10 cellular contexts compared by ENCODE assay signal in genomic region chr12:132194056-132194455, GRCh38. TPM values are rescaled to one million over a fixed set of nuclear protein-coding genes. Genes with fewer than 3 reads are reported as not detected.
A peak's percentile ranks its signal among the peaks of the same experiment; 100 is the strongest.
DNase-seq lines count a peak whose midpoint lies in the region; ATAC-seq and TF ChIP-seq lines count a peak whose summit lies in the region.
"Had no signal": no experiment of that assay in that cellular context is flagged by ENCODE, and none has a peak within 500 bp of the region (broad histone marks: within the 10 kb centered on the region; RNA-seq: fewer than 3 reads in every experiment).

No MANE protein-coding gene starts in this region.

- no peak overlapping the region for H3K27ac ChIP-seq in HEK293 (ENCODE audit: extremely low read depth, low read depth, low read length)
- no peak overlapping the region for H3K27ac ChIP-seq in liver (ENCODE audit: low read depth in 1 of 2, low read length in 2 of 2)
- H3K27ac ChIP-seq in gastroesophageal sphincter = no peak overlapping the region

- H3K4me1 ChIP-seq in HEK293 (ENCODE audit: control insufficient read depth, insufficient read depth, low read length) = peaks cover 9% of the 10 kb centered on the region
- peaks cover 7 to 15% (median 7%) of the 10 kb centered on the region in 4 donors for H3K4me1 ChIP-seq in liver (ENCODE audit: control insufficient read depth in 4 of 4, insufficient read depth in 4 of 4, low read length in 3 of 4)
- H3K4me1 ChIP-seq in gastroesophageal sphincter = peaks cover 0 to 20% (median 7%) of the 10 kb centered on the region in 3 donors

- TF ChIP-seq RAD21 in liver (IDR thresholded peaks at IDR 0.05) = no peak

- whole genome bisulfite sequencing in liver = 52% methylated on average over 10 of the region's 10 CpGs
- 36% methylated on average over 2 of the region's 10 CpGs; no CpG with 5 or more reads in 1 of the 2 donors for WGBS in gastroesophageal sphincter (ENCODE audit: low coverage in 1 of 2), 2 donors

- H3K27ac Mint-ChIP-seq in WTC11 = no peak overlapping the region
- H3K27ac Mint-ChIP-seq: natural killer cell treated with Interleukin-12 subunit alpha and Interleukin-12 subunit beta and Interleukin-15 and Interleukin-18, amount 100 ng/mL, for 72 hours had no signal

- no peak for TF ChIP-seq CTCF in HEK293 (tag by site-specific recombination; IDR thresholded peaks at IDR 0.05)
- peak; percentile 79 for TF ChIP-seq CTCF in WTC11 (IDR thresholded peaks at IDR 0.05)
- peak; percentile 7 for TF ChIP-seq CTCF in liver (IDR thresholded peaks at IDR 0.05; ENCODE audit: low read depth, low read length, missing input control)
- no peak for TF ChIP-seq CTCF in gastroesophageal sphincter (IDR thresholded peaks at IDR 0.05)

- H3K36me3 Mint-ChIP-seq in WTC11 = peaks cover 10% of the 10 kb centered on the region
- H3K36me3 Mint-ChIP-seq: natural killer cell treated with Interleukin-12 subunit alpha and Interleukin-12 subunit beta and Interleukin-15 and Interleukin-18, amount 100 ng/mL, for 72 hours had no signal

- H3K9ac ChIP-seq in liver (ENCODE audit: low read depth in 1 of 2, low read length in 2 of 2) = no peak overlapping the region

- peaks cover 14% of the 10 kb centered on the region for H3K9me3 Mint-ChIP-seq in WTC11

- H3K27me3 ChIP-seq in liver (ENCODE audit: control insufficient read depth in 4 of 4, insufficient read depth in 4 of 4, low read length in 3 of 4) (no peaks in the 10 kb centered on the region), gastroesophageal sphincter (no peaks in the 10 kb centered on the region)

- peaks cover 57% of the 10 kb centered on the region for H3K27me3 Mint-ChIP-seq in WTC11 (ENCODE audit: low read depth)

- H3K36me3 ChIP-seq in HEK293 (ENCODE audit: control insufficient read depth in 2 of 2, insufficient read depth in 1 of 2, low read length in 2 of 2) = no peaks in the 10 kb centered on the region
- no peaks in the 10 kb centered on the region for H3K36me3 ChIP-seq in liver (ENCODE audit: control insufficient read depth in 4 of 4, insufficient read depth in 3 of 4, low read depth in 1 of 4, low read length in 3 of 4)
- no peaks in the 10 kb centered on the region for H3K36me3 ChIP-seq in gastroesophageal sphincter

- CTCF ChIA-PET in HEK293 (lab: Yijun Ruan, JAX) (interaction anchor here (0.6 to 1.8 kb wide), 10 partner anchors 10 to 220 kb away, joined by 3 to 7 read pairs (median 4); no protein-coding TSS in a partner anchor), WTC11 (lab: Charles Lee) (interaction anchor here (0.6 to 1.7 kb wide), 16 partner anchors 11 to 135 kb away, joined by 3 to 22 read pairs (median 4); partner anchors contain the start of gene GALNT9)

- no peak overlapping the region for H3K4me3 ChIP-seq in HEK293 (ENCODE audit: low read depth, low read length)
- H3K4me3 ChIP-seq in liver (ENCODE audit: low read depth in 1 of 3, low read length in 3 of 3) = no peak overlapping the region
- H3K4me3 ChIP-seq in gastroesophageal sphincter = no peak overlapping the region

- no peak for TF ChIP-seq POLR2A in gastroesophageal sphincter (IDR thresholded peaks at IDR 0.05)

- H3K4me3 Mint-ChIP-seq in WTC11 = no peak overlapping the region
- H3K4me3 Mint-ChIP-seq: natural killer cell treated with Interleukin-12 subunit alpha and Interleukin-12 subunit beta and Interleukin-15 and Interleukin-18, amount 100 ng/mL, for 72 hours had no signal

- POLR2A ChIA-PET in HEK293 (lab: Yijun Ruan, JAX) = no interaction called here
- POLR2A ChIA-PET in WTC11 (lab: Charles Lee) = no interaction called here

- H3K9me3 ChIP-seq in HEK293 (ENCODE audit: control insufficient read depth, insufficient read depth, low read depth, low read length) (no peaks in the 10 kb centered on the region), liver (ENCODE audit: control insufficient read depth in 4 of 4, low read length in 3 of 4) (peaks cover 0 to 9% (median 7%) of the 10 kb centered on the region in 4 donors), gastroesophageal sphincter (peaks cover 0 to 13% (median 0%) of the 10 kb centered on the region in 3 donors)

- TF ChIP-seq EP300 in gastroesophageal sphincter (IDR thresholded peaks at IDR 0.05) = no peak

- ATAC-seq in WTC11 = no peak
- no peak for ATAC-seq in gastroesophageal sphincter
- ATAC-seq in GM21786 (IDR thresholded peaks at IDR 0.05; ENCODE audit: unreplicated experiment) = no peak
- ATAC-seq: natural killer cell treated with Interleukin-12 subunit alpha and Interleukin-12 subunit beta and Interleukin-15 and Interleukin-18, amount 100 ng/mL, for 72 hours had no signal

- peaks cover 3% of the 10 kb centered on the region for H3K4me1 Mint-ChIP-seq in WTC11

- DNase-seq in DMS 273 (lab: John Stamatoyannopoulos, UW; ENCODE audit: unreplicated experiment) (peak; percentile 15), DMS 273 treated with DMSO at 0.1 percent for 48 hours (lab: John Stamatoyannopoulos, UW) (no peak), WTC11 (ENCODE audit: low spot score) (peak; percentile 61), NCI-H226 (no peak)
- DNase-seq: NCI-H1436 treated with DMSO at 0.1 percent for 48 hours had no signal

TF ChIP-seq in HEK293, 187 proteins besides CTCF, POLR2A, EP300 and RAD21:
- TF ChIP-seq KLF1 (tag by site-specific recombination; IDR thresholded peaks at IDR 0.05) (peak; percentile 72), SETDB1 (IDR thresholded peaks at IDR 0.05; ENCODE audit: insufficient read length, low read length) (peak; percentile 92), ZNF549 (tag by site-specific recombination; IDR thresholded peaks at IDR 0.05) (no peak), TRIM28 (IDR thresholded peaks at IDR 0.05; ENCODE audit: borderline replicate concordance, low read length) (peak; percentile 45; the same call in 1 of the 2 replicates), ZNF2 (tag by site-specific recombination; IDR thresholded peaks at IDR 0.05) (peak; percentile 100)
- TF ChIP-seq, protein P1, sequence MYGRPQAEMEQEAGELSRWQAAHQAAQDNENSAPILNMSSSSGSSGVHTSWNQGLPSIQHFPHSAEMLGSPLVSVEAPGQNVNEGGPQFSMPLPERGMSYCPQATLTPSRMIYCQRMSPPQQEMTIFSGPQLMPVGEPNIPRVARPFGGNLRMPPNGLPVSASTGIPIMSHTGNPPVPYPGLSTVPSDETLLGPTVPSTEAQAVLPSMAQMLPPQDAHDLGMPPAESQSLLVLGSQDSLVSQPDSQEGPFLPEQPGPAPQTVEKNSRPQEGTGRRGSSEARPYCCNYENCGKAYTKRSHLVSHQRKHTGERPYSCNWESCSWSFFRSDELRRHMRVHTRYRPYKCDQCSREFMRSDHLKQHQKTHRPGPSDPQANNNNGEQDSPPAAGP (tag by site-specific recombination; IDR thresholded peaks at IDR 0.05) = peak; percentile 60; the same call in 1 of the 2 replicates

TF ChIP-seq in WTC11, 78 proteins besides CTCF, POLR2A, EP300 and RAD21:
- TF ChIP-seq MYBL2 (CRISPR knock-in tag; IDR thresholded peaks at IDR 0.05) = no peak
- no peak for TF ChIP-seq TEAD1 (CRISPR knock-in tag; IDR thresholded peaks at IDR 0.05)
- TF ChIP-seq NR1H2 (CRISPR knock-in tag; IDR thresholded peaks at IDR 0.05) = no peak

TF ChIP-seq in liver, 16 proteins besides CTCF, POLR2A, EP300 and RAD21 (continues in another document):
- TF ChIP-seq EGR1 (IDR thresholded peaks at IDR 0.05; ENCODE audit: low read depth in 2 of 2) = no peak
- no peak for TF ChIP-seq FOXA2 (IDR thresholded peaks at IDR 0.05)
- no peak for TF ChIP-seq YY1 (IDR thresholded peaks at IDR 0.05)
- TF ChIP-seq, protein P2, sequence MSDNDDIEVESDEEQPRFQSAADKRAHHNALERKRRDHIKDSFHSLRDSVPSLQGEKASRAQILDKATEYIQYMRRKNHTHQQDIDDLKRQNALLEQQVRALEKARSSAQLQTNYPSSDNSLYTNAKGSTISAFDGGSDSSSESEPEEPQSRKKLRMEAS (IDR thresholded peaks at IDR 0.05) = no peak
- TF ChIP-seq HNF4G (IDR thresholded peaks at IDR 0.05) = no peak
- no peak for TF ChIP-seq SP1 (IDR thresholded peaks at IDR 0.05)
- TF ChIP-seq RXRA (IDR thresholded peaks at IDR 0.05) = no peak
- no peak for TF ChIP-seq JUND (IDR thresholded peaks at IDR 0.05)
- no peak for TF ChIP-seq HNF4A (conservative IDR thresholded peaks at IDR 0.05)
- TF ChIP-seq GABPA (IDR thresholded peaks at IDR 0.05 in 1 of 2, conservative IDR thresholded peaks at IDR 0.05 in 1 of 2) = no peak
- no peak for TF ChIP-seq FOXA1 (IDR thresholded peaks at IDR 0.05)
- TF ChIP-seq, protein P3, sequence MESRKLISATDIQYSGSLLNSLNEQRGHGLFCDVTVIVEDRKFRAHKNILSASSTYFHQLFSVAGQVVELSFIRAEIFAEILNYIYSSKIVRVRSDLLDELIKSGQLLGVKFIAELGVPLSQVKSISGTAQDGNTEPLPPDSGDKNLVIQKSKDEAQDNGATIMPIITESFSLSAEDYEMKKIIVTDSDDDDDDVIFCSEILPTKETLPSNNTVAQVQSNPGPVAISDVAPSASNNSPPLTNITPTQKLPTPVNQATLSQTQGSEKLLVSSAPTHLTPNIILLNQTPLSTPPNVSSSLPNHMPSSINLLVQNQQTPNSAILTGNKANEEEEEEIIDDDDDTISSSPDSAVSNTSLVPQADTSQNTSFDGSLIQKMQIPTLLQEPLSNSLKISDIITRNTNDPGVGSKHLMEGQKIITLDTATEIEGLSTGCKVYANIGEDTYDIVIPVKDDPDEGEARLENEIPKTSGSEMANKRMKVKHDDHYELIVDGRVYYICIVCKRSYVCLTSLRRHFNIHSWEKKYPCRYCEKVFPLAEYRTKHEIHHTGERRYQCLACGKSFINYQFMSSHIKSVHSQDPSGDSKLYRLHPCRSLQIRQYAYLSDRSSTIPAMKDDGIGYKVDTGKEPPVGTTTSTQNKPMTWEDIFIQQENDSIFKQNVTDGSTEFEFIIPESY (IDR thresholded peaks at IDR 0.05) = no peak
- no peak for TF ChIP-seq ATF3 (IDR thresholded peaks at IDR 0.05)
- no peak for TF ChIP-seq NR2F2 (IDR thresholded peaks at IDR 0.05)
- no peak for TF ChIP-seq TAF1 (conservative IDR thresholded peaks at IDR 0.05)

RNA-seq across cellular contexts. Expression of gene NOC4L, which starts 49.8 kb away (rescaled TPM):
- 38.0 to 41.4 TPM (median 39.6 TPM) in 3 replicates for total RNA-seq in WTC11 (2021)
- 1 to 10 TPM; 6.4 to 7.8 TPM for total RNA-seq in liver
- polyA plus RNA-seq in liver = 10 to 100 TPM in 1 of 2 donors, 1 to 10 TPM in 1; 9.0 to 11.6 TPM
- total RNA-seq in gastroesophageal sphincter = 10 to 100 TPM in 2 of 4 donors, 1 to 10 TPM in 2; 7.5 to 13.4 (median 9.5) TPM

RNA-seq across cellular contexts. Expression of gene DDX51, which starts 49.9 kb away (rescaled TPM):
- total RNA-seq in WTC11 (2021) = 32.7 to 34.2 TPM (median 33.3 TPM) in 3 replicates
- total RNA-seq in liver = 1 to 10 TPM; 4.2 to 7.5 TPM
- 1 to 10 TPM; 2.5 to 6.7 TPM for polyA plus RNA-seq in liver
- total RNA-seq in gastroesophageal sphincter = 10 to 100 TPM in 3 of 4 donors, 1 to 10 TPM in 1; 4.8 to 14.7 (median 11.7) TPM

Comparison
In these comparisons a context has a peak if more than half of its experiments do, and no peak if none do; other contexts are left out.
1. DNase-seq: peak in DMS 273 (single experiment) and WTC11 (single experiment); none in DMS 273 treated with DMSO at 0.1 percent for 48 hours (single experiment) and NCI-H226 (single experiment).
2. CTCF ChIP-seq: peak in WTC11 (single experiment) and liver (single experiment); none in HEK293 (single experiment) and gastroesophageal sphincter (0 of 4).